Comparison of ENCODE assay signal across 24 cellular contexts in the genomic region with DNA sequence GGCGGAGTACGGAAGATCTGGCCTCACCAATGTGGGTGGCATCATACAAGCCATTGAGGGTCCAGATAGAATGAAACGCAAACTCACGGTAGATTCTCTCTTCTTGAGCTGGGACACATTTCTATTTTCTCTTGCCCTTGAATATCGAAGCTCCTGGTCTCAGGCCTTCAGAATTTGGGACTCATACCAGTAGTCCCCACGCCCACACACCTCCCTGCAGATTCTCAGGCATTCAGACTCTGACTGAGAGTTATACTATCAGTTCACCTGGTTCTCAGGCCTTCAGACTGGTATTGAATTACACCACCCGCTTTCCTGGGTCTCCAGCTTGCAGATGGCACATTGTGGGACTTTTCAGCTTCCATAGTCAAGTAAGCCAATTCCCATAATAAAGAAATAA.
"Had no signal": no experiment of that assay in that cellular context is flagged by ENCODE, and none has a peak within 500 bp of the region (broad histone marks: within the 10 kb centered on the region; RNA-seq: fewer than 3 reads in every experiment).

No MANE protein-coding gene starts in this region.

- DNase-seq: dermis blood vessel endothelial cell; effector memory CD4-positive, alpha-beta T cell; foreskin keratinocyte; heart left ventricle; immature natural killer cell; islet precursor cell; left ventricle myocardium superior; natural killer cell; occipital lobe; ovary; posterior cingulate gyrus; psoas muscle; right cardiac atrium; sigmoid colon; stimulated activated CD4-positive, alpha-beta T cell treated with anti-CD3 and anti-CD28 coated beads, Interleukin-2, amount 100 ng/mL, for 24 hours; stimulated activated CD4-positive, alpha-beta T cell treated with anti-CD3 and anti-CD28 coated beads, Interleukin-4, amount 100 ng/mL, for 24 hours; upper lobe of left lung had no signal

- H3K4me1 ChIP-seq: esophagus muscularis mucosa, foreskin keratinocyte, gastroesophageal sphincter, heart left ventricle, psoas muscle, tibial nerve, upper lobe of left lung had no signal

- H3K79me2 ChIP-seq: hepatocyte had no signal

- H3K27ac ChIP-seq: coronary artery, esophagus muscularis mucosa, foreskin keratinocyte, gastroesophageal sphincter, heart left ventricle, hepatocyte, ovary, psoas muscle, sigmoid colon, thoracic aorta, tibial nerve, upper lobe of left lung had no signal

- H3K4me2 ChIP-seq: hepatocyte had no signal

- H3K9me3 ChIP-seq: esophagus muscularis mucosa, gastroesophageal sphincter, ovary, psoas muscle, sigmoid colon, thoracic aorta, tibial nerve, upper lobe of left lung had no signal

- H2AFZ ChIP-seq: hepatocyte had no signal

- H3K4me3 ChIP-seq: coronary artery, esophagus muscularis mucosa, gastroesophageal sphincter, heart left ventricle, hepatocyte, lung, ovary, psoas muscle, sigmoid colon, thoracic aorta, tibial nerve, upper lobe of left lung had no signal

- H3K36me3 ChIP-seq: esophagus muscularis mucosa, gastroesophageal sphincter, heart left ventricle, ovary, sigmoid colon, thoracic aorta, tibial nerve, upper lobe of left lung had no signal

- H3K27me3 ChIP-seq: esophagus muscularis mucosa, foreskin keratinocyte, gastroesophageal sphincter, heart left ventricle, hepatocyte, ovary, sigmoid colon, tibial nerve, upper lobe of left lung had no signal
